11 cellular contexts compared by ENCODE assay signal in the genomic region with DNA sequence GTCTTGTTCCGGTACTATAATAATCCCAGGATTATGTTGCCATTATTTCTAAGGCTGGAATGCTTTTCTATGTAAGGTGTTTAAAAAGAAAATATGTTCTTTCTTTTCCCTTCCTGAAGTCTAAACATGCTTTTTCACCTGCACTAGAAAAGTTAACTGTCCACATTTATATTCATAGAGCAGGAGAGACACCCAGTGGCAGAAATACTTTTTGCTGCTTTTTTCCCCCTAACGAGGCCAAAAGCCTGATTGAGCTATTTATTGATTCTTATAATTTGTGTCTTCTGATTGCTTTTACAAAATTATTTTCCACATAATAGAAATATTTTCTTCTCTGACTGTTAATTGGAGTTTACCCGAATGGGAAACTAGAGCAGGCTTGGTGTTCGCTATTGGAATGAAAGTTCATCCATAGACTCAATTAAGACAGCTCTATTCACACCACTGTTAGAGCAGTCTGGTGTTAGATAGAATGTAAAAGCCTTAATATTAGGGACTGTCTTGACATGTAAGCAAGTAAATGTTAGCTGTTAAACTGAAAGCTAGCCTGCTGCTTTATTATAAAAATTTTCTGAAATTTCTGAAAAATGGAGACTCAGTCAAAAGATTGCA. TPM values are rescaled to one million over a fixed set of nuclear protein-coding genes. Genes with fewer than 3 reads are reported as not detected.
A peak's percentile ranks its signal among the peaks of the same experiment; 100 is the strongest.
DNase-seq lines count a peak whose midpoint lies in the region; ATAC-seq and TF ChIP-seq lines count a peak whose summit lies in the region.
"Had no signal": no experiment of that assay in that cellular context is flagged by ENCODE, and none has a peak within 500 bp of the region (broad histone marks: within the 10 kb centered on the region; RNA-seq: fewer than 3 reads in every experiment).

No MANE protein-coding gene starts in this region.

- H2AFZ ChIP-seq in MM.1S (ENCODE audit: low read length) = no peak overlapping the region

- H3K4me1 ChIP-seq in MM.1S (ENCODE audit: low read length) (0 out of 2 replicates have a peak, but pooled peaks cover 2% of the 10 kb centered on the region), upper lobe of left lung (no peaks in the 10 kb centered on the region)

- ATAC-seq in GM18868 (IDR thresholded peaks at IDR 0.05; ENCODE audit: unreplicated experiment) (peak; percentile 60), upper lobe of left lung (ENCODE audit: low FRiP score in 2 of 2) (no peak)
- no peak for ATAC-seq in activated CD8-positive, alpha-beta T cell treated with anti-CD3 and anti-CD28 coated beads, Interleukin-2, amount 10 ng/mL, durations not matched to agents 7 days and 5 days

- WGBS in upper lobe of left lung, 2 donors = 70 to 73% methylated on average over 4 of the region's 4 CpGs

- DNase-seq in NCI-H1105 treated with DMSO at 0.1 percent for 48 hours (lab: John Stamatoyannopoulos, UW) (peak; percentile 28), NCI-H1105 (lab: John Stamatoyannopoulos, UW) (no peak), MM.1S (peak; percentile 39), inferior parietal cortex (ENCODE audit: extremely low spot score) (peak; percentile 84), upper lobe of left lung (no peak), GDM1 (lab: John Stamatoyannopoulos, UW) (no peak)
- DNase-seq in activated CD8-positive, alpha-beta T cell treated with anti-CD3 and anti-CD28 coated beads, Interleukin-2, amount 10 ng/mL, durations not matched to agents 7 days and 5 days = peak; percentile 56

- no peaks in the 10 kb centered on the region for H3F3A ChIP-seq in MM.1S (ENCODE audit: insufficient read depth, low read length)

- peak; percentile 59 for TF ChIP-seq CTCF in MM.1S (IDR thresholded peaks at IDR 0.05; ENCODE audit: low read length)
- TF ChIP-seq CTCF in upper lobe of left lung (IDR thresholded peaks at IDR 0.05) = peak; percentile 18 to 55 (median 47)

- no peaks in the 10 kb centered on the region for H3K36me3 ChIP-seq in MM.1S (replicated peaks; ENCODE audit: insufficient read depth, low read length)
- H3K36me3 ChIP-seq in upper lobe of left lung = peaks cover 0 to 22% (median 2%) of the 10 kb centered on the region in 4 donors
- H3K36me3 ChIP-seq: neutrophil had no signal

- no peaks in the 10 kb centered on the region for H4K20me1 ChIP-seq in MM.1S (ENCODE audit: insufficient read depth, low read length)

- TF ChIP-seq POLR2A in upper lobe of left lung (IDR thresholded peaks at IDR 0.05) = no peak

- H3K27ac Mint-ChIP-seq in activated CD8-positive, alpha-beta T cell treated with anti-CD3 and anti-CD28 coated beads, Interleukin-2, amount 10 ng/mL, durations not matched to agents 7 days and 5 days = no peak overlapping the region
- H3K27ac Mint-ChIP-seq: T-helper 1 cell treated with Interleukin-12 subunit alpha and Interleukin-12 subunit beta and Interleukin-4 antibody, amounts not matched to agents 30 μg/mL and 1 μg/mL, for 36 hours had no signal

- CTCF ChIA-PET in activated CD8-positive, alpha-beta T cell treated with anti-CD3 and anti-CD28 coated beads, Interleukin-2, amount 10 ng/mL, durations not matched to agents 7 days and 5 days (lab: Charles Lee) = interaction anchor here (0.6 to 11.3 kb wide), 40 partner anchors 9 to 787 kb away, joined by 3 to 294 read pairs (median 5); a partner anchor contains a TSS

- H3K4me2 ChIP-seq in MM.1S (ENCODE audit: low read depth, low read length) = no peak overlapping the region
- H3K4me2 ChIP-seq: BLaER1 treated with 17β-estradiol and CSF1 and Interleukin-3, amounts not matched to agents 10 nM and 100 nM had no signal

- H3K27me3 Mint-ChIP-seq in activated CD8-positive, alpha-beta T cell treated with anti-CD3 and anti-CD28 coated beads, Interleukin-2, amount 10 ng/mL, durations not matched to agents 7 days and 5 days (ENCODE audit: low read depth) = no peaks in the 10 kb centered on the region

- H3K9me3 ChIP-seq in MM.1S (replicated peaks; ENCODE audit: insufficient read depth, low read length) = no peaks in the 10 kb centered on the region
- H3K9me3 ChIP-seq in upper lobe of left lung = no peaks in the 10 kb centered on the region
- H3K9me3 ChIP-seq: BLaER1 treated with 17β-estradiol and CSF1 and Interleukin-3, amounts not matched to agents 10 nM and 100 nM; neutrophil had no signal

- TF ChIP-seq EP300 in upper lobe of left lung (IDR thresholded peaks at IDR 0.05) = no peak

- H3K27ac ChIP-seq in MM.1S (ENCODE audit: low read length) = no peak overlapping the region
- no peak overlapping the region for H3K27ac ChIP-seq in upper lobe of left lung
- H3K27ac ChIP-seq: BLaER1 treated with 17β-estradiol and CSF1 and Interleukin-3, amounts not matched to agents 10 nM and 100 nM; neutrophil had no signal

- no peaks in the 10 kb centered on the region for H3K79me2 ChIP-seq in MM.1S (ENCODE audit: low read length)

- H3K9me3 Mint-ChIP-seq in activated CD8-positive, alpha-beta T cell treated with anti-CD3 and anti-CD28 coated beads, Interleukin-2, amount 10 ng/mL, durations not matched to agents 7 days and 5 days (ENCODE audit: insufficient read depth) = no peaks in the 10 kb centered on the region
- H3K9me3 Mint-ChIP-seq: T-helper 1 cell treated with Interleukin-12 subunit alpha and Interleukin-12 subunit beta and Interleukin-4 antibody, amounts not matched to agents 30 μg/mL and 1 μg/mL, for 36 hours had no signal

- peaks cover 18% of the 10 kb centered on the region for H3K4me1 Mint-ChIP-seq in activated CD8-positive, alpha-beta T cell treated with anti-CD3 and anti-CD28 coated beads, Interleukin-2, amount 10 ng/mL, durations not matched to agents 7 days and 5 days (ENCODE audit: low read depth)

- H3K9ac ChIP-seq in MM.1S (ENCODE audit: low read length) = no peak overlapping the region

- no peaks in the 10 kb centered on the region for H3K9me2 ChIP-seq in MM.1S (replicated peaks; ENCODE audit: insufficient read depth, low read length)

- H3K27me3 ChIP-seq in MM.1S (replicated peaks; ENCODE audit: insufficient read depth, low read length) (no peaks in the 10 kb centered on the region), upper lobe of left lung (no peaks in the 10 kb centered on the region)
- H3K27me3 ChIP-seq: BLaER1 treated with 17β-estradiol and CSF1 and Interleukin-3, amounts not matched to agents 10 nM and 100 nM; neutrophil had no signal

- POLR2A ChIA-PET in activated CD8-positive, alpha-beta T cell treated with anti-CD3 and anti-CD28 coated beads, Interleukin-2, amount 10 ng/mL, durations not matched to agents 7 days and 5 days (lab: Charles Lee) = interaction anchor here (1.5 kb wide), 1 partner anchor 68 kb away, joined by 3 read pairs; no protein-coding TSS in a partner anchor

- no peak overlapping the region for H3K4me3 ChIP-seq in MM.1S (ENCODE audit: low read length)
- no peak overlapping the region for H3K4me3 ChIP-seq in upper lobe of left lung
- H3K4me3 ChIP-seq: BLaER1 treated with 17β-estradiol and CSF1 and Interleukin-3, amounts not matched to agents 10 nM and 100 nM had no signal

- H3K4me3 Mint-ChIP-seq in activated CD8-positive, alpha-beta T cell treated with anti-CD3 and anti-CD28 coated beads, Interleukin-2, amount 10 ng/mL, durations not matched to agents 7 days and 5 days = no peak overlapping the region
- H3K4me3 Mint-ChIP-seq: T-helper 1 cell treated with Interleukin-12 subunit alpha and Interleukin-12 subunit beta and Interleukin-4 antibody, amounts not matched to agents 30 μg/mL and 1 μg/mL, for 36 hours had no signal

- peaks cover 37% of the 10 kb centered on the region for H3K36me3 Mint-ChIP-seq in activated CD8-positive, alpha-beta T cell treated with anti-CD3 and anti-CD28 coated beads, Interleukin-2, amount 10 ng/mL, durations not matched to agents 7 days and 5 days (ENCODE audit: low read depth)

RNA-seq across cellular contexts. Expression of a gene that starts 15.8 kb away (rescaled TPM):
- 1 to 10 TPM; 7.7 to 7.9 TPM for total RNA-seq in activated CD8-positive, alpha-beta T cell treated with anti-CD3 and anti-CD28 coated beads, Interleukin-2, amount 10 ng/mL, durations not matched to agents 7 days and 5 days
- 10 to 100 TPM in 1 of 6 donors, 1 to 10 TPM in 5; 1.6 to 12.2 (median 3.3) TPM for total RNA-seq in upper lobe of left lung

RNA-seq across cellular contexts. Expression of a gene that starts 21.5 kb away (rescaled TPM):
- 10 to 100 TPM; 17.2 to 19.2 TPM for total RNA-seq in activated CD8-positive, alpha-beta T cell treated with anti-CD3 and anti-CD28 coated beads, Interleukin-2, amount 10 ng/mL, durations not matched to agents 7 days and 5 days
- total RNA-seq in upper lobe of left lung = 10 to 100 TPM in 2 of 6 donors, 1 to 10 TPM in 4; 2.8 to 13.5 (median 7.5) TPM

Comparison
In these comparisons a context has a peak if more than half of its experiments do, and no peak if none do; other contexts are left out.
1. DNase-seq: peak in NCI-H1105 treated with DMSO at 0.1 percent for 48 hours (single experiment), MM.1S (single experiment), activated CD8-positive, alpha-beta T cell treated with anti-CD3 and anti-CD28 coated beads, Interleukin-2, amount 10 ng/mL, durations not matched to agents 7 days and 5 days (single experiment) and inferior parietal cortex (single experiment); none in NCI-H1105 (single experiment), upper lobe of left lung (0 of 2) and GDM1 (single experiment).